14 cellular contexts compared by ENCODE assay signal in the genomic region with DNA sequence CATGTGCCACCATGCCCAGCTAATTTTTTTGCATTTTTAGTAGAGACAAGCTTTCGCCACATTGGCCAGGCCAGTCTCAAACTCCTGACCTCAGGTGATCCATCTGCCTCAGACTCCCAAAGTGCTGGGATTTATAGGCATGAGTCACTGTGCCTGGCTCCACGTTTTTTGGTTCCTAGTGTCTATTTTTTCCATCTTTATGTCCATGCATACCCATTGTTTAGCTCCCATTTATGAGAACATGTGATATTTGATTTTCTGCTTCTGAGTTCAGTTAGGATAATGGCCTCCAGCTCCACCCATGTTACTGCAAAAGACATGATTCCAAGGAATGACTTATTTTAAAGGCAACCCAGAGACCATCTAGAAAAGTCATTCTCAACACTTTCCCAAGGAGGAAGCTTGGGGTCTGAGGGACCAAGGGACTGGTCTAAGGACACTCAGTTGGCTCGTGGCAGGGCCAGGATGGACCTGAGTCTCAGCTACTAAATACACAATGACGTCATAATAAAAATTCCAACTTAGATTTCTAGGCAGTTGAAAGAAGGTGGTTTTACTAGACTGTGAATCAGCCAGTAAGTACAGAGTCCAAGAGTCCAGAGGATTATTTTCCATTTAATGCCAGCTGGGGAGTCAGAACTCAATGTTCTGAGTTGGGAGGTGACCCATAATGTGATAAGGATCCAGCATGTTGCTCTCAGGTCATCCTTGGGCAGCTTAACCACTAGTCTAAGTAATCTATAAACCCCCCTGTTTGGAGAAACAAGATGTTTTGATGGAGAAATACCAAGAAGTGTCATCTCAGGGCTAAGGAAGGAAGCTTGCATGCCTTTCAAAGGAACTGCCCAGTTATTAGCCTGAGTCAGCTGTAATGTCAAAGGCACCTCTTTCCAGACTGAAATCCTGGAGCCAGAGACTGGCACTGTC. TPM values are rescaled to one million over a fixed set of nuclear protein-coding genes. Genes with fewer than 3 reads are reported as not detected.
DNase-seq lines count a peak whose midpoint lies in the region; TF ChIP-seq lines count a peak whose summit lies in the region.
"Had no signal": no experiment of that assay in that cellular context is flagged by ENCODE, and none has a peak within 500 bp of the region (broad histone marks: within the 10 kb centered on the region; RNA-seq: fewer than 3 reads in every experiment).

No MANE protein-coding gene starts in this region.

- H3K4me2 ChIP-seq in mesendoderm (ENCODE audit: low read length), result no peak overlapping the region

- H3K4ac ChIP-seq in mesendoderm (ENCODE audit: low read depth, low read length), result no peak overlapping the region

- H2BK5ac ChIP-seq in mesendoderm (ENCODE audit: low read length), result no peak overlapping the region

- H3K79me1 ChIP-seq in mesendoderm (ENCODE audit: low read length), result no peaks in the 10 kb centered on the region

- H3K27ac ChIP-seq in uterus, result peak overlapping the region; percentile 20 to 30
- H3K27ac ChIP-seq in mesendoderm (ENCODE audit: low read depth, low read length), result no peak overlapping the region
- H3K27ac ChIP-seq: dorsolateral prefrontal cortex had no signal

- H4K8ac ChIP-seq in mesendoderm (ENCODE audit: low read depth, low read length), result no peak overlapping the region

- H3K4me3 ChIP-seq in adipocyte (ENCODE audit: low read length) (no peak overlapping the region), uterus (no peak overlapping the region), mesendoderm (ENCODE audit: low read length) (no peak overlapping the region)
- H3K4me3 ChIP-seq: dorsolateral prefrontal cortex, skin epidermis had no signal

- intact Hi-C loops in uterus (cut with DNase I; ENCODE audit: low total_unique reads), result no loop called here

- H3K27me3 ChIP-seq in adipocyte (replicated peaks; ENCODE audit: control insufficient read depth, insufficient read depth, low read length), result no peaks in the 10 kb centered on the region
- no peaks in the 10 kb centered on the region for H3K27me3 ChIP-seq in uterus
- H3K27me3 ChIP-seq in mesendoderm (ENCODE audit: insufficient read depth, low read length, poor library complexity), result no peaks in the 10 kb centered on the region
- H3K27me3 ChIP-seq: dorsolateral prefrontal cortex had no signal

- no peak overlapping the region for H3K56ac ChIP-seq in mesendoderm (ENCODE audit: low read length)

- H3K9me3 ChIP-seq in adipocyte (ENCODE audit: control insufficient read depth, low read length) (no peaks in the 10 kb centered on the region), uterus (no peaks in the 10 kb centered on the region)

- no peak overlapping the region for H3K18ac ChIP-seq in mesendoderm (ENCODE audit: low read length)

- no peak for TF ChIP-seq POLR2A in uterus (IDR thresholded peaks at IDR 0.05)

- no peak overlapping the region for H3K9ac ChIP-seq in adipocyte (ENCODE audit: low read length)
- H3K9ac ChIP-seq in mesendoderm (ENCODE audit: low read length), result no peak overlapping the region

- no CpG with 5 or more reads among the region's 4 CpGs for WGBS in mesendoderm (ENCODE audit: extremely low coverage, insufficient coverage, low lambda C conversion rate)

- no peak overlapping the region for H2AK5ac ChIP-seq in mesendoderm (ENCODE audit: low read length)

- no peak for TF ChIP-seq CTCF in uterus (IDR thresholded peaks at IDR 0.05)

- no peaks in the 10 kb centered on the region for H3K79me2 ChIP-seq in mesendoderm (ENCODE audit: control insufficient read depth, insufficient read depth, low read length)

- H3K23ac ChIP-seq in mesendoderm (ENCODE audit: low read length), result no peak overlapping the region

- H3K4me1 ChIP-seq in adipocyte (ENCODE audit: control insufficient read depth, insufficient read depth, low read length) (peaks cover 24% of the 10 kb centered on the region), uterus (peaks cover 4 to 7% of the 10 kb centered on the region in 2 donors), mesendoderm (ENCODE audit: control insufficient read depth, low read depth, low read length) (no peaks in the 10 kb centered on the region)

- no peaks in the 10 kb centered on the region for H3K36me3 ChIP-seq in adipocyte (ENCODE audit: control insufficient read depth, insufficient read depth, low read length, severe bottlenecking)
- no peaks in the 10 kb centered on the region for H3K36me3 ChIP-seq in uterus
- no peaks in the 10 kb centered on the region for H3K36me3 ChIP-seq in mesendoderm (ENCODE audit: control insufficient read depth, insufficient read depth, low read length)

- no peak overlapping the region for H2BK120ac ChIP-seq in mesendoderm (ENCODE audit: low read depth, low read length)

- DNase-seq in NCI-H2196 (lab: John Stamatoyannopoulos, UW; ENCODE audit: unreplicated experiment) (peak; percentile 31), NCI-H2196 treated with DMSO at 0.1 percent for 48 hours (lab: John Stamatoyannopoulos, UW; ENCODE audit: unreplicated experiment) (no peak), adipocyte (ENCODE audit: low read depth) (peak; percentile 42), kidney glomerular epithelial cell (lab: John Stamatoyannopoulos, UW) (peak; percentile 72), uterus (no peak), putamen (ENCODE audit: low spot score) (no peak), mesendoderm (no peak)
- no peak for DNase-seq in activated CD4-positive, alpha-beta T cell treated with anti-CD3 and anti-CD28 coated beads, Interleukin-2, amount 50 U/mL, for 48 hours
- DNase-seq: activated CD4-positive, alpha-beta T cell treated with anti-CD3 and anti-CD28 coated beads for 48 hours; activated gamma-delta T cell treated with Interleukin-2 at 50 U/mL for 16 hours; dorsolateral prefrontal cortex; midbrain; NCI-H446 treated with DMSO at 0.1 percent for 48 hours had no signal

- H4K5ac ChIP-seq in mesendoderm (ENCODE audit: low read length), result no peak overlapping the region

- no peak overlapping the region for H2BK15ac ChIP-seq in mesendoderm (replicated peaks; ENCODE audit: low read depth)

RNA-seq across cellular contexts. Expression of a gene that starts 39.4 kb away (rescaled TPM):
- total RNA-seq in uterus, result 1 to 10 TPM; 2.9 to 8.2 (median 6.6) TPM
- 2.6 TPM for polyA plus RNA-seq in mesendoderm (2013, experiment 1 of 2)
- polyA plus RNA-seq in mesendoderm (2013, experiment 2 of 2), result 2.5 TPM

Comparison
In these comparisons a context has a peak if more than half of its experiments do, and no peak if none do; other contexts are left out.
1. DNase-seq: peak in NCI-H2196 (single experiment), adipocyte (single experiment) and kidney glomerular epithelial cell (single experiment); none in NCI-H2196 treated with DMSO at 0.1 percent for 48 hours (single experiment), uterus (0 of 2), putamen (single experiment), mesendoderm (single experiment) and activated CD4-positive, alpha-beta T cell treated with anti-CD3 and anti-CD28 coated beads, Interleukin-2, amount 50 U/mL, for 48 hours (0 of 2).